In genomic region chr11:117620131-117620530, GRCh38 we compare ENCODE assay signal across 31 cellular contexts.
DNase-seq lines count a peak whose midpoint lies in the region; ATAC-seq and TF ChIP-seq lines count a peak whose summit lies in the region.
"Had no signal": no experiment of that assay in that cellular context is flagged by ENCODE, and none has a peak within 500 bp of the region (broad histone marks: within the 10 kb centered on the region; RNA-seq: fewer than 3 reads in every experiment).

No MANE protein-coding gene starts in this region.

- no peaks in the 10 kb centered on the region for H3K27me3 ChIP-seq in right atrium auricular region
- H3K27me3 ChIP-seq: BLaER1 treated with 17β-estradiol and CSF1 and Interleukin-3, amounts not matched to agents 10 nM and 100 nM; breast epithelium; ovary; SJCRH30 had no signal

- H3K4me1 Mint-ChIP-seq in activated naive CD4-positive, alpha-beta T cell treated with anti-CD3 and anti-CD28 coated beads for 36 hours (ENCODE audit: low read depth): no peaks in the 10 kb centered on the region
- H3K4me1 Mint-ChIP-seq in CD14-positive monocyte: no peaks in the 10 kb centered on the region
- H3K4me1 Mint-ChIP-seq: activated B cell treated with CpG ODN at 0.5 μM for 24 hours had no signal

- no peak overlapping the region for H3K27ac Mint-ChIP-seq in activated naive CD4-positive, alpha-beta T cell treated with anti-CD3 and anti-CD28 coated beads for 36 hours
- H3K27ac Mint-ChIP-seq in CD14-positive monocyte: peak overlapping the region in 1 of 7 donors; percentile 35
- H3K27ac Mint-ChIP-seq: activated B cell treated with CpG ODN at 0.5 μM for 24 hours; activated CD4-positive, alpha-beta memory T cell treated with anti-CD3 and anti-CD28 coated beads for 36 hours; activated T-helper 1 cell treated with anti-CD3 and anti-CD28 coated beads, Interleukin-12 subunit alpha, Interleukin-12 subunit beta, Interleukin-2, Interleukin-4 antibody, amounts not matched to agents 30 ng/mL and 10 ng/mL and 1 ng/mL, durations not matched to agents 14 hours and 24 hours and 36 hours; endodermal cell; nephron progenitor cell had no signal

- TF ChIP-seq CTCF in HEK293 (tag by site-specific recombination; IDR thresholded peaks at IDR 0.05): no peak
- TF ChIP-seq CTCF in right atrium auricular region (IDR thresholded peaks at IDR 0.05): no peak
- no peak for TF ChIP-seq CTCF in CD14-positive monocyte (IDR thresholded peaks at IDR 0.05)

- H3K9me3 Mint-ChIP-seq in activated naive CD4-positive, alpha-beta T cell treated with anti-CD3 and anti-CD28 coated beads for 36 hours: peaks cover 7% of the 10 kb centered on the region
- peaks cover 0 to 9% (median 6%) of the 10 kb centered on the region in 7 donors for H3K9me3 Mint-ChIP-seq in CD14-positive monocyte

- H3K4me3 ChIP-seq in HEK293 (ENCODE audit: low read depth, low read length) (no peak overlapping the region), right atrium auricular region (no peak overlapping the region)
- H3K4me3 ChIP-seq: BLaER1 treated with 17β-estradiol and CSF1 and Interleukin-3, amounts not matched to agents 10 nM and 100 nM; breast epithelium; GM12878; ovary; SJCRH30 had no signal

- H3K27ac ChIP-seq in HEK293 (ENCODE audit: extremely low read depth, low read depth, low read length) (no peak overlapping the region), right atrium auricular region (peak overlapping the region; percentile 68 to 89)
- H3K27ac ChIP-seq: BLaER1 treated with 17β-estradiol and CSF1 and Interleukin-3, amounts not matched to agents 10 nM and 100 nM; breast epithelium; ovary; SJCRH30 had no signal

- intact Hi-C loops in activated naive CD4-positive, alpha-beta T cell treated with anti-CD3 and anti-CD28 coated beads for 36 hours (cut with micrococcal nuclease): loop anchor here (5.0 kb wide), 1 partner anchor 193 kb away; no protein-coding TSS in a partner anchor
- intact Hi-C loops in CD14-positive monocyte (cut with micrococcal nuclease): no loop called here

- H3K36me3 Mint-ChIP-seq in activated naive CD4-positive, alpha-beta T cell treated with anti-CD3 and anti-CD28 coated beads for 36 hours (ENCODE audit: low read depth): no peaks in the 10 kb centered on the region
- no peaks in the 10 kb centered on the region for H3K36me3 Mint-ChIP-seq in CD14-positive monocyte
- H3K36me3 Mint-ChIP-seq: activated CD4-positive, alpha-beta memory T cell treated with anti-CD3 and anti-CD28 coated beads for 36 hours had no signal

- H3K9me3 ChIP-seq in HEK293 (ENCODE audit: control insufficient read depth, insufficient read depth, low read depth, low read length): no peaks in the 10 kb centered on the region
- H3K9me3 ChIP-seq in right atrium auricular region: peaks cover 0 to 8% of the 10 kb centered on the region in 2 donors
- H3K9me3 ChIP-seq: ovary, SJCRH30 had no signal

- H3K4me1 ChIP-seq in HEK293 (ENCODE audit: control insufficient read depth, insufficient read depth, low read length): no peaks in the 10 kb centered on the region
- peaks cover 0 to 22% of the 10 kb centered on the region in 2 donors for H3K4me1 ChIP-seq in right atrium auricular region
- H3K4me1 ChIP-seq: breast epithelium, Caco-2, SJCRH30 had no signal

- no peaks in the 10 kb centered on the region for H3K36me3 ChIP-seq in HEK293 (ENCODE audit: control insufficient read depth in 2 of 2, insufficient read depth in 1 of 2, low read length in 2 of 2)
- no peaks in the 10 kb centered on the region for H3K36me3 ChIP-seq in right atrium auricular region
- H3K36me3 ChIP-seq: BLaER1 treated with 17β-estradiol and CSF1 and Interleukin-3, amounts not matched to agents 10 nM and 100 nM; breast epithelium; ovary; SJCRH30 had no signal

- CTCF ChIA-PET in HEK293 (lab: Yijun Ruan, JAX): interaction anchor here (0.6 kb wide), 2 partner anchors 67 to 137 kb away, joined by 3 to 4 read pairs; no protein-coding TSS in a partner anchor
- CTCF ChIA-PET in activated naive CD4-positive, alpha-beta T cell treated with anti-CD3 and anti-CD28 coated beads for 36 hours (lab: Charles Lee): interaction anchor here (0.7 to 5.5 kb wide), 5 partner anchors 19 to 281 kb away, joined by 3 to 52 read pairs (median 5); no protein-coding TSS in a partner anchor

- H3K27me3 Mint-ChIP-seq in activated naive CD4-positive, alpha-beta T cell treated with anti-CD3 and anti-CD28 coated beads for 36 hours (ENCODE audit: low read depth): peaks cover 9% of the 10 kb centered on the region
- H3K27me3 Mint-ChIP-seq in CD14-positive monocyte (ENCODE audit: low read depth in 3 of 3): peaks cover 3 to 9% (median 4%) of the 10 kb centered on the region in 3 donors

- POLR2A ChIA-PET in HEK293 (lab: Yijun Ruan, JAX): no interaction called here

- DNase-seq in NCI-H2107 (lab: John Stamatoyannopoulos, UW): peak; percentile 36
- DNase-seq in cerebellum (ENCODE audit: low spot score): peak; percentile 60
- DNase-seq in right atrium auricular region (ENCODE audit: low spot score): no peak
- no peak for DNase-seq in activated naive CD4-positive, alpha-beta T cell treated with anti-CD3 and anti-CD28 coated beads for 36 hours
- DNase-seq in CD14-positive monocyte (ENCODE audit: low spot score): no peak
- DNase-seq: activated B cell treated with CpG ODN at 0.5 μM for 24 hours; activated CD4-positive, alpha-beta memory T cell treated with anti-CD3 and anti-CD28 coated beads for 36 hours; activated CD8-positive, alpha-beta memory T cell treated with anti-CD3 and anti-CD28 coated beads, Interleukin-2, amount 50 U/mL, for 4 hours; activated naive CD4-positive, alpha-beta T cell treated with anti-CD3 and anti-CD28 coated beads, Interleukin-2, amount 50 U/mL, for 16 hours; amygdala; Caco-2; cortex of kidney; endodermal cell; foreskin fibroblast; KG1; mammary epithelial cell; MM.1S; NCI-H1694 treated with DMSO at 0.1 percent for 48 hours; nephron progenitor cell; ovary; SJCRH30; stimulated activated CD4-positive, alpha-beta T cell treated with anti-CD3 and anti-CD28 coated beads, Interleukin-2, amount 100 ng/mL, for 48 hours; trophoblast cell had no signal

- no peak for ATAC-seq in HG03280 (IDR thresholded peaks at IDR 0.05; ENCODE audit: unreplicated experiment)
- ATAC-seq: esophagus mucosa, GM12878, HCT116 had no signal

- H3K4me3 Mint-ChIP-seq in activated naive CD4-positive, alpha-beta T cell treated with anti-CD3 and anti-CD28 coated beads for 36 hours: no peak overlapping the region
- H3K4me3 Mint-ChIP-seq in CD14-positive monocyte: no peak overlapping the region
- H3K4me3 Mint-ChIP-seq: activated B cell treated with CpG ODN at 0.5 μM for 24 hours; activated CD4-positive, alpha-beta memory T cell treated with anti-CD3 and anti-CD28 coated beads for 36 hours; activated T-helper 1 cell treated with anti-CD3 and anti-CD28 coated beads, Interleukin-12 subunit alpha, Interleukin-12 subunit beta, Interleukin-2, Interleukin-4 antibody, amounts not matched to agents 30 ng/mL and 10 ng/mL and 1 ng/mL, durations not matched to agents 14 hours and 24 hours and 36 hours; endodermal cell; nephron progenitor cell had no signal

TF ChIP-seq in HEK293, 187 proteins besides CTCF, POLR2A, EP300 and RAD21:
- TF ChIP-seq ZNF398 (tag by site-specific recombination; IDR thresholded peaks at IDR 0.05): peak; percentile 27; the same call in 1 of the 2 replicates
- TF ChIP-seq ZBTB26 (tag by site-specific recombination; optimal IDR thresholded peaks at IDR 0.05): no peak
TF ChIP-seq in HEK293: peak in this region for 1.

Comparison
In these comparisons a context has a peak if more than half of its experiments do, and no peak if none do; other contexts are left out.
1. DNase-seq: peak in NCI-H2107 (single experiment) and cerebellum (single experiment); none in right atrium auricular region (single experiment), activated naive CD4-positive, alpha-beta T cell treated with anti-CD3 and anti-CD28 coated beads for 36 hours (single experiment) and CD14-positive monocyte (single experiment).